ENCODE assay signal across 16 cellular contexts in genomic region chr9:90898229-90898628, GRCh38.
DNase-seq lines count a peak whose midpoint lies in the region; TF ChIP-seq lines count a peak whose summit lies in the region.
"Had no signal": no experiment of that assay in that cellular context is flagged by ENCODE, and none has a peak within 500 bp of the region (broad histone marks: within the 10 kb centered on the region; RNA-seq: fewer than 3 reads in every experiment).

No MANE protein-coding gene starts in this region.

- H3K27me3 ChIP-seq in GM23248 (replicated peaks; ENCODE audit: insufficient read depth): peaks cover 13% of the 10 kb centered on the region
- no peaks in the 10 kb centered on the region for H3K27me3 ChIP-seq in kidney epithelial cell (ENCODE audit: control insufficient read depth, insufficient read depth, low read length)
- H3K27me3 ChIP-seq: body of pancreas had no signal

- H3K9me3 ChIP-seq in GM23248 (ENCODE audit: low read depth): no peaks in the 10 kb centered on the region
- H3K9me3 ChIP-seq: Caco-2, lower lobe of right lung had no signal

- DNase-seq in AG10803 (ENCODE audit: low read depth): no peak
- DNase-seq in GM23248: peak; percentile 30
- DNase-seq in astrocyte of the cerebellum (ENCODE audit: low read depth): no peak
- no peak for DNase-seq in kidney epithelial cell (ENCODE audit: low read depth)
- no peak for DNase-seq in activated naive CD4-positive, alpha-beta T cell treated with anti-CD3 and anti-CD28 coated beads, Interleukin-2, amount 10 ng/mL, durations not matched to agents 7 days and 5 days
- DNase-seq in effector CD8-positive, alpha-beta T cell (lab: John Stamatoyannopoulos, UW): no peak
- no peak for DNase-seq in ureter (ENCODE audit: low spot score)
- DNase-seq in erythroblast (lab: John Stamatoyannopoulos, UW): no peak
- DNase-seq: activated CD4-positive, alpha-beta T cell treated with anti-CD3 and anti-CD28 coated beads, Interleukin-2, amount 10 ng/mL, durations not matched to agents 24 days and 14 days; body of pancreas; Caco-2; lower lobe of right lung; NCI-H1105; NCI-H345; occipital lobe had no signal

- no peaks in the 10 kb centered on the region for H3K9me2 ChIP-seq in GM23248 (ENCODE audit: insufficient read depth)

- no peaks in the 10 kb centered on the region for H3F3A ChIP-seq in GM23248 (ENCODE audit: insufficient read depth)

- TF ChIP-seq CTCF in AG10803 (conservative IDR thresholded peaks at IDR 0.05; ENCODE audit: low read length) (peak; percentile 32), astrocyte of the cerebellum (IDR thresholded peaks at IDR 0.05; ENCODE audit: low read depth, low read length, missing control alignments) (peak; percentile 21), kidney epithelial cell (IDR thresholded peaks at IDR 0.05; ENCODE audit: insufficient read depth, low read length, poor library complexity, severe bottlenecking) (peak; percentile 28)

- no peaks in the 10 kb centered on the region for H3K4me1 ChIP-seq in GM23248 (ENCODE audit: insufficient read depth)
- H3K4me1 ChIP-seq: body of pancreas, Caco-2, lower lobe of right lung had no signal

- no peak overlapping the region for H3K27ac Mint-ChIP-seq in activated naive CD4-positive, alpha-beta T cell treated with anti-CD3 and anti-CD28 coated beads, Interleukin-2, amount 10 ng/mL, durations not matched to agents 7 days and 5 days
- H3K27ac Mint-ChIP-seq: activated CD4-positive, alpha-beta T cell treated with anti-CD3 and anti-CD28 coated beads, Interleukin-2, amount 10 ng/mL, durations not matched to agents 24 days and 14 days; activated T-helper 2 cell treated with anti-CD3 and anti-CD28 coated beads, Interferon-gamma antibody, Interleukin-2, Interleukin-4, amounts not matched to agents 10 μg/mL and 5 μg/mL and 100 μg/mL, durations not matched to agents 14 hours and 24 hours and 36 hours had no signal

- H4K20me1 ChIP-seq in GM23248 (ENCODE audit: insufficient read depth): no peaks in the 10 kb centered on the region

- no peak overlapping the region for H3K4me2 ChIP-seq in GM23248 (ENCODE audit: unreplicated experiment)

- no peak overlapping the region for H3K9ac ChIP-seq in GM23248

- H3K9me3 Mint-ChIP-seq in activated naive CD4-positive, alpha-beta T cell treated with anti-CD3 and anti-CD28 coated beads, Interleukin-2, amount 10 ng/mL, durations not matched to agents 7 days and 5 days: no peaks in the 10 kb centered on the region
- H3K9me3 Mint-ChIP-seq: activated CD4-positive, alpha-beta T cell treated with anti-CD3 and anti-CD28 coated beads, Interleukin-2, amount 10 ng/mL, durations not matched to agents 24 days and 14 days; activated T-helper 2 cell treated with anti-CD3 and anti-CD28 coated beads, Interferon-gamma antibody, Interleukin-2, Interleukin-4, amounts not matched to agents 10 μg/mL and 5 μg/mL and 100 μg/mL, durations not matched to agents 14 hours and 24 hours and 36 hours had no signal

- no peaks in the 10 kb centered on the region for H3K79me2 ChIP-seq in GM23248 (ENCODE audit: insufficient read depth)

- H3K27me3 Mint-ChIP-seq in activated naive CD4-positive, alpha-beta T cell treated with anti-CD3 and anti-CD28 coated beads, Interleukin-2, amount 10 ng/mL, durations not matched to agents 7 days and 5 days: peaks cover 6% of the 10 kb centered on the region
- H3K27me3 Mint-ChIP-seq: activated CD4-positive, alpha-beta T cell treated with anti-CD3 and anti-CD28 coated beads, Interleukin-2, amount 10 ng/mL, durations not matched to agents 24 days and 14 days had no signal

- CTCF ChIA-PET in activated naive CD4-positive, alpha-beta T cell treated with anti-CD3 and anti-CD28 coated beads, Interleukin-2, amount 10 ng/mL, durations not matched to agents 7 days and 5 days (lab: Charles Lee): interaction anchor here (1.6 kb wide), 1 partner anchor 17 kb away, joined by 4 read pairs; no protein-coding TSS in a partner anchor

- H3K36me3 ChIP-seq in GM23248 (ENCODE audit: low read depth): no peaks in the 10 kb centered on the region
- no peaks in the 10 kb centered on the region for H3K36me3 ChIP-seq in kidney epithelial cell (ENCODE audit: control insufficient read depth, insufficient read depth, low read length)

- H2AFZ ChIP-seq in GM23248: no peak overlapping the region

- no peaks in the 10 kb centered on the region for H3K36me3 Mint-ChIP-seq in activated naive CD4-positive, alpha-beta T cell treated with anti-CD3 and anti-CD28 coated beads, Interleukin-2, amount 10 ng/mL, durations not matched to agents 7 days and 5 days

- no peak overlapping the region for H3K27ac ChIP-seq in GM23248
- H3K27ac ChIP-seq: body of pancreas, lower lobe of right lung had no signal

- no peak for TF ChIP-seq POLR2A in erythroblast (IDR thresholded peaks at IDR 0.05; ENCODE audit: low read length)

- in situ Hi-C loops in GM23248 (cut with MboI) (no loop called here), astrocyte of the cerebellum (cut with HindIII; ENCODE audit: low sequenced_read_pairs) (no loop called here)

- no peak overlapping the region for H3K4me3 Mint-ChIP-seq in activated naive CD4-positive, alpha-beta T cell treated with anti-CD3 and anti-CD28 coated beads, Interleukin-2, amount 10 ng/mL, durations not matched to agents 7 days and 5 days
- H3K4me3 Mint-ChIP-seq: activated CD4-positive, alpha-beta T cell treated with anti-CD3 and anti-CD28 coated beads, Interleukin-2, amount 10 ng/mL, durations not matched to agents 24 days and 14 days had no signal

- WGBS in GM23248 (ENCODE audit: low coverage in 1 of 2, low lambda C conversion rate in 2 of 2, missing lambda C conversion rate in 2 of 2), 2 experiments: 51% methylated on average over 3 of the region's 3 CpGs

- H3K4me1 Mint-ChIP-seq in activated naive CD4-positive, alpha-beta T cell treated with anti-CD3 and anti-CD28 coated beads, Interleukin-2, amount 10 ng/mL, durations not matched to agents 7 days and 5 days: no peaks in the 10 kb centered on the region
- H3K4me1 Mint-ChIP-seq: activated CD4-positive, alpha-beta T cell treated with anti-CD3 and anti-CD28 coated beads, Interleukin-2, amount 10 ng/mL, durations not matched to agents 24 days and 14 days had no signal

- H3K4me3 ChIP-seq in AG10803 (ENCODE audit: low read length) (no peak overlapping the region), GM23248 (no peak overlapping the region), astrocyte of the cerebellum (ENCODE audit: low read depth, low read length) (no peak overlapping the region), kidney epithelial cell (ENCODE audit: low read depth, low read length) (no peak overlapping the region)
- H3K4me3 ChIP-seq: body of pancreas, lower lobe of right lung had no signal
